ENCODE assay signal across 9 cellular contexts in genomic region chr18:32271649-32272324, GRCh38.
DNase-seq lines count a peak whose midpoint lies in the region; ATAC-seq and TF ChIP-seq lines count a peak whose summit lies in the region.
"Had no signal": no experiment of that assay in that cellular context is flagged by ENCODE, and none has a peak within 500 bp of the region (broad histone marks: within the 10 kb centered on the region; RNA-seq: fewer than 3 reads in every experiment).

No MANE protein-coding gene starts in this region.

- H4K20me1 ChIP-seq in fibroblast of lung (ENCODE audit: control insufficient read depth, extremely low read depth, insufficient read depth, low read length), result no peaks in the 10 kb centered on the region

- H3K4me3 Mint-ChIP-seq in osteocyte (ENCODE audit: unreplicated experiment), result no peak overlapping the region
- no peak overlapping the region for H3K4me3 Mint-ChIP-seq in immature natural killer cell
- H3K4me3 Mint-ChIP-seq: CD8-positive, alpha-beta memory T cell had no signal

- no peaks in the 10 kb centered on the region for H3K4me1 Mint-ChIP-seq in osteocyte (ENCODE audit: unreplicated experiment)
- H3K4me1 Mint-ChIP-seq in immature natural killer cell, result no peaks in the 10 kb centered on the region
- H3K4me1 Mint-ChIP-seq: CD8-positive, alpha-beta memory T cell had no signal

- H3K4me3 ChIP-seq in Jurkat, Clone E6-1 (ENCODE audit: low read length), result no peak overlapping the region
- H3K4me3 ChIP-seq in fibroblast of lung (replicated peaks in 1 of 4; ENCODE audit: control extremely low read depth in 1 of 4, insufficient read depth in 1 of 4, low read depth in 3 of 4, low read length in 4 of 4), result no peak overlapping the region

- peak; percentile 73 to 75 for TF ChIP-seq CTCF in fibroblast of lung (conservative IDR thresholded peaks at IDR 0.05 in 1 of 2, IDR thresholded peaks at IDR 0.05 in 1 of 2; ENCODE audit: low read depth in 1 of 2, low read length in 2 of 2)
- TF ChIP-seq CTCF in osteocyte (IDR thresholded peaks at IDR 0.05), result peak; percentile 80

- H3K36me3 ChIP-seq in fibroblast of lung (ENCODE audit: control insufficient read depth, insufficient read depth, low read length), result no peaks in the 10 kb centered on the region

- H3K36me3 Mint-ChIP-seq in osteocyte (ENCODE audit: unreplicated experiment), result no peaks in the 10 kb centered on the region
- no peaks in the 10 kb centered on the region for H3K36me3 Mint-ChIP-seq in immature natural killer cell
- H3K36me3 Mint-ChIP-seq: CD8-positive, alpha-beta memory T cell had no signal

- no peaks in the 10 kb centered on the region for H3K4me1 ChIP-seq in fibroblast of lung (ENCODE audit: control insufficient read depth, extremely low read depth, insufficient read depth, low read length)

- H3K27ac Mint-ChIP-seq in osteocyte (ENCODE audit: unreplicated experiment) (no peak overlapping the region), immature natural killer cell (no peak overlapping the region)
- H3K27ac Mint-ChIP-seq: CD8-positive, alpha-beta memory T cell had no signal

- H3K27ac ChIP-seq in fibroblast of lung (ENCODE audit: insufficient read depth, low read length), result no peak overlapping the region

- peak; percentile 71 for ATAC-seq in GM21447 (IDR thresholded peaks at IDR 0.05; ENCODE audit: unreplicated experiment)

- no peak overlapping the region for H3K9ac ChIP-seq in fibroblast of lung (ENCODE audit: insufficient read depth, low read length)

- H3K9me3 Mint-ChIP-seq in osteocyte (ENCODE audit: unreplicated experiment) (no peaks in the 10 kb centered on the region), immature natural killer cell (no peaks in the 10 kb centered on the region)

- H3K27me3 Mint-ChIP-seq in osteocyte (ENCODE audit: unreplicated experiment), result no peaks in the 10 kb centered on the region
- H3K27me3 Mint-ChIP-seq in immature natural killer cell (ENCODE audit: low read depth in 3 of 3), result peaks cover 0 to 11% (median 5%) of the 10 kb centered on the region in 3 donors

- DNase-seq in NOMO-1 treated with DMSO at 0.1 percent for 48 hours (lab: John Stamatoyannopoulos, UW; ENCODE audit: unreplicated experiment), result peak; percentile 27
- no peak for DNase-seq in NOMO-1 treated with dmso at 0.1 percent for 144 hours (lab: John Stamatoyannopoulos, UW; ENCODE audit: unreplicated experiment)
- peak; percentile 20 for DNase-seq in Jurkat, Clone E6-1 (ENCODE audit: low read depth, low spot score)
- peak; percentile 27 for DNase-seq in SHP77 treated with DMSO at 0.1 percent for 48 hours (lab: John Stamatoyannopoulos, UW)
- peak; percentile 46 to 64 for DNase-seq in fibroblast of lung (ENCODE audit: low read depth in 2 of 2)
- DNase-seq in osteocyte (ENCODE audit: extremely low spot score, unreplicated experiment), result no peak
- DNase-seq in immature natural killer cell, result no peak

- H3K79me2 ChIP-seq in fibroblast of lung (ENCODE audit: control insufficient read depth, insufficient read depth, low read length), result no peaks in the 10 kb centered on the region

- no peaks in the 10 kb centered on the region for H3K27me3 ChIP-seq in fibroblast of lung (ENCODE audit: control insufficient read depth, insufficient read depth, low read length)

- no peak overlapping the region for H3K4me2 ChIP-seq in fibroblast of lung (ENCODE audit: extremely low read depth, insufficient read depth, low read length)

- H2AFZ ChIP-seq in fibroblast of lung (ENCODE audit: low read length), result no peak overlapping the region

- H3K9me3 ChIP-seq in fibroblast of lung (ENCODE audit: control insufficient read depth, insufficient read depth, low read depth, low read length), result no peaks in the 10 kb centered on the region

Comparison
In these comparisons a context has a peak if more than half of its experiments do, and no peak if none do; other contexts are left out.
1. DNase-seq: peak in NOMO-1 treated with DMSO at 0.1 percent for 48 hours (single experiment), Jurkat, Clone E6-1 (single experiment), SHP77 treated with DMSO at 0.1 percent for 48 hours (single experiment) and fibroblast of lung (2 of 2); none in NOMO-1 treated with dmso at 0.1 percent for 144 hours (single experiment), osteocyte (single experiment) and immature natural killer cell (0 of 3).